ENCODE assay signal across 12 cellular contexts in genomic region chr16:87319011-87319410, GRCh38. TPM values are rescaled to one million over a fixed set of nuclear protein-coding genes. Genes with fewer than 3 reads are reported as not detected.
DNase-seq lines count a peak whose midpoint lies in the region; ATAC-seq, FAIRE-seq and TF ChIP-seq lines count a peak whose summit lies in the region.
"Had no signal": no experiment of that assay in that cellular context is flagged by ENCODE, and none has a peak within 500 bp of the region (broad histone marks: within the 10 kb centered on the region; RNA-seq: fewer than 3 reads in every experiment).

No MANE protein-coding gene starts in this region.

- CTCF ChIA-PET in A549 (lab: Yijun Ruan, JAX): interaction anchor here (0.9 to 3.5 kb wide), 6 partner anchors 9 to 317 kb away, joined by 3 to 19 read pairs (median 5); partner anchors contain the start of gene FBXO31
- CTCF ChIA-PET in activated B cell treated with CpG ODN at 0.5 μM for 24 hours (lab: Charles Lee): no interaction called here

- TF ChIP-seq RAD21 in A549 (conservative IDR thresholded peaks at IDR 0.05 in 1 of 2, IDR thresholded peaks at IDR 0.05 in 1 of 2): no peak

- H3K4me2 ChIP-seq in A549: peak overlapping the region; percentile 83

- H3K36me3 Mint-ChIP-seq in activated B cell treated with CpG ODN at 0.5 μM for 24 hours (ENCODE audit: low read depth) (peaks cover 5% of the 10 kb centered on the region), immature natural killer cell (no peaks in the 10 kb centered on the region)
- H3K36me3 Mint-ChIP-seq: CD14-positive monocyte had no signal

- TF ChIP-seq EP300 in A549 (IDR thresholded peaks at IDR 0.05): no peak

- H3K27me3 Mint-ChIP-seq in activated B cell treated with CpG ODN at 0.5 μM for 24 hours (no peaks in the 10 kb centered on the region), immature natural killer cell (ENCODE audit: low read depth in 3 of 3) (peaks cover 6 to 14% (median 12%) of the 10 kb centered on the region in 3 donors)

- FAIRE-seq in A549 (lab: Jason Lieb, UNC) (no peak), D721Med (lab: Jason Lieb, UNC) (no peak)
- FAIRE-seq: bronchial epithelial cell had no signal

- no peak overlapping the region for H3K27ac ChIP-seq in A549
- no peak overlapping the region for H3K27ac ChIP-seq in thyroid gland

- peaks cover 13% of the 10 kb centered on the region for H3K4me1 Mint-ChIP-seq in activated B cell treated with CpG ODN at 0.5 μM for 24 hours
- H3K4me1 Mint-ChIP-seq in immature natural killer cell: peaks cover 19 to 20% of the 10 kb centered on the region in 2 donors

- TF ChIP-seq CTCF in A549 (IDR thresholded peaks at IDR 0.05) (no peak), D721Med (IDR thresholded peaks at IDR 0.05; ENCODE audit: insufficient read depth, missing control alignments) (no peak), activated B cell treated with CpG ODN at 0.5 μM for 24 hours (IDR thresholded peaks at IDR 0.05) (no peak), thyroid gland (IDR thresholded peaks at IDR 0.05) (no peak)

- POLR2A ChIA-PET in A549 (lab: Yijun Ruan, JAX): interaction anchor here (1.3 kb wide), 1 partner anchor 64 kb away, joined by 6 read pairs; the partner anchor contains the start of gene FBXO31
- POLR2A ChIA-PET in activated B cell treated with CpG ODN at 0.5 μM for 24 hours (lab: Charles Lee): interaction anchor here (3.4 kb wide), 1 partner anchor 64 kb away, joined by 41 read pairs; the partner anchor contains the start of gene FBXO31

- H3K27ac Mint-ChIP-seq in activated B cell treated with CpG ODN at 0.5 μM for 24 hours (no peak overlapping the region), immature natural killer cell (peak overlapping the region in 5 of 6 donors; percentile 59 to 96 (median 90))

- no peaks in the 10 kb centered on the region for H3K9me3 Mint-ChIP-seq in activated B cell treated with CpG ODN at 0.5 μM for 24 hours
- no peaks in the 10 kb centered on the region for H3K9me3 Mint-ChIP-seq in immature natural killer cell
- H3K9me3 Mint-ChIP-seq: CD14-positive monocyte had no signal

- ATAC-seq in A549 (no peak), activated B cell treated with CpG ODN at 0.5 μM for 24 hours (ENCODE audit: low read depth) (no peak), left ventricle myocardium superior (no peak)
- ATAC-seq: Panc1 had no signal

- H3K4me1 ChIP-seq in A549 (peaks cover 6% of the 10 kb centered on the region; the same call in 2 of the 3 replicates), thyroid gland (peaks cover 6 to 10% of the 10 kb centered on the region in 2 donors)

- H3K4me3 Mint-ChIP-seq in activated B cell treated with CpG ODN at 0.5 μM for 24 hours (peak overlapping the region; percentile 94), immature natural killer cell (peak overlapping the region in 4 of 5 donors; percentile 91 to 97 (median 97))

- H3K4me3 ChIP-seq in A549 (no peak overlapping the region), H7 (ENCODE audit: insufficient read depth, low read depth, low read length) (no peak overlapping the region), thyroid gland (replicated peaks in 1 of 3) (no peak overlapping the region)

- H3K27me3 ChIP-seq in H7 (ENCODE audit: control insufficient read depth, insufficient read depth, low read length): no peaks in the 10 kb centered on the region
- H3K27me3 ChIP-seq in thyroid gland: no peaks in the 10 kb centered on the region

- H3K36me3 ChIP-seq in H7 (replicated peaks; ENCODE audit: control insufficient read depth, insufficient read depth, low read length) (no peaks in the 10 kb centered on the region; the same call in 1 of the 2 replicates), thyroid gland (no peaks in the 10 kb centered on the region)

- DNase-seq in A549 (ENCODE audit: low read depth in 1 of 2, low spot score in 1 of 2) (no peak), D721Med (ENCODE audit: insufficient read length, low spot score) (peak; percentile 0), activated B cell treated with CpG ODN at 0.5 μM for 24 hours (no peak), immature natural killer cell (no peak), left ventricle myocardium superior (no peak), H7 (no peak), thyroid gland (no peak), iPS-NIHi7 (ENCODE audit: extremely low spot score) (no peak)
- DNase-seq: stimulated activated CD4-positive, alpha-beta T cell treated with anti-CD3 and anti-CD28 coated beads, Interleukin-4, amount 100 ng/mL, for 1 hour had no signal

- no peak for TF ChIP-seq POLR2A in A549 (IDR thresholded peaks at IDR 0.05; ENCODE audit: low read length)
- no peak for TF ChIP-seq POLR2A in thyroid gland (IDR thresholded peaks at IDR 0.05)

- intact Hi-C loops in activated B cell treated with CpG ODN at 0.5 μM for 24 hours (cut with micrococcal nuclease) (loop anchor here (5.0 kb wide), 1 partner anchor 1632 kb away; the partner anchor contains the start of gene GINS2), left ventricle myocardium superior (cut with micrococcal nuclease) (no loop called here), thyroid gland (cut with DNase I) (loop anchor here (5.0 kb wide), 1 partner anchor 63 kb away; the partner anchor contains the start of gene FBXO31)

- no peaks in the 10 kb centered on the region for H3K9me3 ChIP-seq in A549
- H3K9me3 ChIP-seq in thyroid gland: no peaks in the 10 kb centered on the region

TF ChIP-seq in A549, 52 proteins besides CTCF, POLR2A, EP300 and RAD21:
- TF ChIP-seq NFE2L2 (conservative IDR thresholded peaks at IDR 0.05; ENCODE audit: low read length) (no peak), MAZ (IDR thresholded peaks at IDR 0.05; ENCODE audit: borderline replicate concordance, low read depth, low read length) (no peak), USF2 (IDR thresholded peaks at IDR 0.05) (no peak), PBX3 (IDR thresholded peaks at IDR 0.05) (no peak), CEBPB (IDR thresholded peaks at IDR 0.05) (no peak), CBX8 (IDR thresholded peaks at IDR 0.05) (no peak), MYC (IDR thresholded peaks at IDR 0.05; ENCODE audit: borderline replicate concordance, low read length) (no peak), KDM1A (IDR thresholded peaks at IDR 0.05; ENCODE audit: low read depth) (no peak), ESRRA (IDR thresholded peaks at IDR 0.05; ENCODE audit: borderline replicate concordance, low read length) (no peak), JUNB (IDR thresholded peaks at IDR 0.05) (no peak)

RNA-seq across cellular contexts. Expression of gene C16orf95, which starts 1.8 kb away (rescaled TPM):
- polyA plus RNA-seq in A549 (2011; rRNA removed) (3.4 and 3.5 TPM in 2 replicates), A549 (2017; fragmentation: RNase III; extraction: RNeasy Plus Mini Kit Qiagen cat#74134 plus additional on column Dnase treatment) (4.2 to 6.3 TPM (median 6.1 TPM) in 3 replicates), immature natural killer cell (1 to 10 TPM; 3.2 to 7.7 (median 4.4) TPM)
- polyA plus RNA-seq in A549 (2012; cell fraction: cytosol; rRNA removed): 8.1 and 10.3 TPM in 2 replicates
- 9.7 and 10.6 TPM in 2 replicates for polyA plus RNA-seq in A549 (2012; cell fraction: nucleus; rRNA removed)
- polyA minus RNA-seq in A549 (2011; rRNA and poly(A)+ RNA removed): 1.7 and 4.2 TPM in 2 replicates
- total RNA-seq in activated B cell treated with CpG ODN at 0.5 μM for 24 hours (1.7 and 2.1 TPM in 2 replicates), left ventricle myocardium superior (2.6 TPM), thyroid gland (1 to 10 TPM in 1 of 4 donors, under 1 TPM in 2, not detected in 1; 0.54 to 1.3 (median 0.54) TPM)
- total RNA-seq in H7 (2014; rRNA removed; shearing (Covaris generic)): 4.4 and 5.1 TPM in 2 replicates
